ENCODE assay signal across 19 cellular contexts in genomic region chr15:89307791-89308190, GRCh38. TPM values are rescaled to one million over a fixed set of nuclear protein-coding genes. Genes with fewer than 3 reads are reported as not detected.
A peak's percentile ranks its signal among the peaks of the same experiment; 100 is the strongest.
DNase-seq lines count a peak whose midpoint lies in the region; ATAC-seq and TF ChIP-seq lines count a peak whose summit lies in the region.
"Had no signal": no experiment of that assay in that cellular context is flagged by ENCODE, and none has a peak within 500 bp of the region (broad histone marks: within the 10 kb centered on the region; RNA-seq: fewer than 3 reads in every experiment).

No MANE protein-coding gene starts in this region.

- H3K4me1 Mint-ChIP-seq in HFFc6 (ENCODE audit: low read depth) = peaks cover 60% of the 10 kb centered on the region
- H3K4me1 Mint-ChIP-seq in chondrocyte (ENCODE audit: low read depth) = peaks cover 27% of the 10 kb centered on the region

- no peaks in the 10 kb centered on the region for H3K4me1 ChIP-seq in left lung
- H3K4me1 ChIP-seq: BLaER1, parathyroid adenoma, Peyer's patch had no signal

- no peaks in the 10 kb centered on the region for H3K9me3 ChIP-seq in left lung
- H3K9me3 ChIP-seq: BLaER1, Peyer's patch had no signal

- H3K4me3 ChIP-seq in left lung = no peak overlapping the region
- H3K4me3 ChIP-seq: BLaER1, Peyer's patch had no signal

- no peaks in the 10 kb centered on the region for H3K27me3 ChIP-seq in left lung
- H3K27me3 ChIP-seq: BLaER1, Peyer's patch had no signal

- H3K27me3 Mint-ChIP-seq in HFFc6 (ENCODE audit: insufficient read depth) (no peaks in the 10 kb centered on the region; the same call in none of the 2 replicates), chondrocyte (ENCODE audit: low read depth) (no peaks in the 10 kb centered on the region)

- peak overlapping the region; percentile 83 for H3K27ac Mint-ChIP-seq in HFFc6
- peak overlapping the region; percentile 66 for H3K27ac Mint-ChIP-seq in chondrocyte (ENCODE audit: unreplicated experiment)

- no peak overlapping the region for H3K27ac ChIP-seq in left lung
- H3K27ac ChIP-seq: BLaER1, parathyroid adenoma, Peyer's patch had no signal

- H3K36me3 ChIP-seq in left lung = peaks cover 0 to 17% of the 10 kb centered on the region in 2 donors
- H3K36me3 ChIP-seq: Peyer's patch had no signal

- intact Hi-C loops in left lung (cut with DNase I) = loop anchor here in 1 of 2 donors (10.0 kb wide), 1 partner anchor 103 kb away; no protein-coding TSS in a partner anchor

- TF ChIP-seq CTCF in HFFc6 (IDR thresholded peaks at IDR 0.05) (no peak), chondrocyte (IDR thresholded peaks at IDR 0.05) (no peak), left lung (IDR thresholded peaks at IDR 0.05) (no peak)

- ATAC-seq in left lung (peak; percentile 50), GM21526 (IDR thresholded peaks at IDR 0.05; ENCODE audit: low FRiP score, unreplicated experiment) (no peak)
- ATAC-seq: left lobe of liver had no signal

- DNase-seq in AG08396 (ENCODE audit: low spot score) (peak; percentile 68), HFFc6 (peak; percentile 83), chondrocyte (ENCODE audit: low spot score) (no peak), left lung (no peak), AML-193 (lab: John Stamatoyannopoulos, UW) (no peak), T1000 (lab: John Stamatoyannopoulos, UW) (no peak), D341Med (ENCODE audit: low spot score) (no peak)
- DNase-seq: activated effector memory CD4-positive, alpha-beta T cell treated with Interleukin-2 at 50 U/mL for 16 hours; aorta; DMS153; KBM-7; NCI-H1092; NCI-H774; Peyer's patch; stimulated activated CD4-positive, alpha-beta T cell treated with anti-CD3 and anti-CD28 coated beads, Interleukin-4, amount 100 ng/mL, for 1 hour had no signal

- H3K9me3 Mint-ChIP-seq in HFFc6 (0 out of 2 replicates have a peak, but pooled peaks cover 4% of the 10 kb centered on the region), chondrocyte (ENCODE audit: low read depth) (no peaks in the 10 kb centered on the region)

- H3K4me3 Mint-ChIP-seq in HFFc6 (peak overlapping the region; percentile 32; the same call in 1 of the 2 replicates), chondrocyte (ENCODE audit: unreplicated experiment) (no peak overlapping the region)

- H3K36me3 Mint-ChIP-seq in HFFc6 (ENCODE audit: low read depth) (peaks cover 35% of the 10 kb centered on the region), chondrocyte (ENCODE audit: low read depth) (peaks cover 4% of the 10 kb centered on the region)

RNA-seq across cellular contexts. Expression of gene POLG, which starts 26.8 kb away (rescaled TPM):
- total RNA-seq in HFFc6 (2021; fragmentation: NEBNext Ultra II Directional; extraction: Animal tissue kit (Norgen Biotek cat#: 25700)) = 10 to 100 TPM; 33.1 to 48.3 (median 35.2) TPM
- total RNA-seq in chondrocyte = 49.7 to 54.2 TPM (median 52.1 TPM) in 3 replicates
- total RNA-seq in left lung = 10 to 100 TPM; 53.3 to 71.5 TPM

Comparison
In these comparisons a context has a peak if more than half of its experiments do, and no peak if none do; other contexts are left out.
1. DNase-seq: peak in AG08396 (single experiment) and HFFc6 (single experiment); none in chondrocyte (single experiment), left lung (0 of 2), AML-193 (0 of 2), T1000 (single experiment) and D341Med (single experiment).